In the genomic region with DNA sequence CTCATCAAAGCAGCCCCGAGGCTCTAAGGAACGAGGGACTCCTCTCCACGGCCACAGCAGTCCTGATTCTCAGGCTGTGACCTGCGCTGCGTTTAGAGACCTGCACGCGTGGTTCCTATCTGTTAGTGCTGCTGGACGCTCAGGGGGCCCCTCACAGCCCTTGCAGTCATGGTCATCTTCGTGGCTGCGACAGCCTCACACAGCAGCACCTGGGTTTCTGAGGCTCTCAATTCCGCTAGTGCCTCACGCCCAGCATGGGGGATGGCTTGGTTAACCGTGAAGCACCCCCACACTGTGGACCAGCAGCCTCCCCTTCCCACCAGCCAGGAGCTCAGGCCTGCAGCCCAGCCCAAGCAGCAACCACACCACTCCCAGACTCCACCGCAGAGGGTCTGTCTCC, we compare ENCODE assay signal across 23 cellular contexts. TPM values are rescaled to one million over a fixed set of nuclear protein-coding genes. Genes with fewer than 3 reads are reported as not detected.
A peak's percentile ranks its signal among the peaks of the same experiment; 100 is the strongest.
DNase-seq lines count a peak whose midpoint lies in the region; ATAC-seq and TF ChIP-seq lines count a peak whose summit lies in the region.
"Had no signal": no experiment of that assay in that cellular context is flagged by ENCODE, and none has a peak within 500 bp of the region (broad histone marks: within the 10 kb centered on the region; RNA-seq: fewer than 3 reads in every experiment).

No MANE protein-coding gene starts in this region.

- no peaks in the 10 kb centered on the region for H3K9me3 ChIP-seq in right cardiac atrium (ENCODE audit: control insufficient read depth, low read length)
- no peaks in the 10 kb centered on the region for H3K9me3 ChIP-seq in ovary
- H3K9me3 ChIP-seq: SJSA1, uterus had no signal

- peak overlapping the region in 1 of 2 donors; percentile 3 for H3K27ac Mint-ChIP-seq in natural killer cell treated with Interleukin-12 subunit alpha and Interleukin-12 subunit beta and Interleukin-15 and Interleukin-18, amount 100 ng/mL, for 72 hours
- H3K27ac Mint-ChIP-seq in natural killer cell (no peak overlapping the region), Calu3 (ENCODE audit: unreplicated experiment) (no peak overlapping the region)
- H3K27ac Mint-ChIP-seq: activated CD4-positive, alpha-beta T cell treated with anti-CD3 and anti-CD28 coated beads for 36 hours; GM23338; HFFc6; T-cell had no signal

- no peak overlapping the region for H3K27ac ChIP-seq in right cardiac atrium (ENCODE audit: low read length)
- no peak overlapping the region for H3K27ac ChIP-seq in ovary
- H3K27ac ChIP-seq: SJSA1, uterus had no signal

- no peak for TF ChIP-seq POLR2A in ovary (IDR thresholded peaks at IDR 0.05)

- BruUV-seq in Calu3 (replicated peaks; lab: Mats Ljungman, UMichigan) = no TSS peak

- H3K36me3 ChIP-seq in ovary = no peaks in the 10 kb centered on the region
- H3K36me3 ChIP-seq: uterus had no signal

- no peak for TF ChIP-seq EP300 in ovary (IDR thresholded peaks at IDR 0.05)

- H3K4me1 Mint-ChIP-seq in natural killer cell treated with Interleukin-12 subunit alpha and Interleukin-12 subunit beta and Interleukin-15 and Interleukin-18, amount 100 ng/mL, for 72 hours (ENCODE audit: low read depth in 2 of 2) = peaks cover 0 to 3% of the 10 kb centered on the region in 2 donors
- H3K4me1 Mint-ChIP-seq in natural killer cell (no peaks in the 10 kb centered on the region), Calu3 (ENCODE audit: low read depth, unreplicated experiment) (no peaks in the 10 kb centered on the region)
- H3K4me1 Mint-ChIP-seq: activated CD4-positive, alpha-beta T cell treated with anti-CD3 and anti-CD28 coated beads for 36 hours; GM23338 had no signal

- WGBS in right cardiac atrium = 81% methylated on average over 14 of the region's 14 CpGs
- WGBS in ovary, 3 donors = 80 to 84% (median 84%) methylated on average over 14 of the region's 14 CpGs

- intact Hi-C loops in natural killer cell (cut with micrococcal nuclease) (loop anchor here (5.0 to 10.0 kb wide), 2 partner anchors 291 to 439 kb away; no protein-coding TSS in a partner anchor), right cardiac atrium (cut with DNase I) (loop anchor here in 2 of 4 donors (2.0 kb wide), 2 partner anchors 187 to 189 kb away; a partner anchor contains a TSS), ovary (cut with DNase I) (loop anchor here (2.0 to 5.0 kb wide), 6 partner anchors 61 to 189 kb away; a partner anchor contains a TSS), Calu3 (cut with micrococcal nuclease; ENCODE audit: unreplicated experiment) (loop anchor here (5.0 kb wide), 1 partner anchor 186 kb away; no protein-coding TSS in a partner anchor)

- no peaks in the 10 kb centered on the region for H3K27me3 Mint-ChIP-seq in natural killer cell treated with Interleukin-12 subunit alpha and Interleukin-12 subunit beta and Interleukin-15 and Interleukin-18, amount 100 ng/mL, for 72 hours
- no peaks in the 10 kb centered on the region for H3K27me3 Mint-ChIP-seq in natural killer cell (ENCODE audit: low read depth in 2 of 2)
- no peaks in the 10 kb centered on the region for H3K27me3 Mint-ChIP-seq in Calu3 (ENCODE audit: unreplicated experiment)
- H3K27me3 Mint-ChIP-seq: activated CD4-positive, alpha-beta T cell treated with anti-CD3 and anti-CD28 coated beads for 36 hours; T-cell had no signal

- no peaks in the 10 kb centered on the region for H3K9me3 Mint-ChIP-seq in natural killer cell treated with Interleukin-12 subunit alpha and Interleukin-12 subunit beta and Interleukin-15 and Interleukin-18, amount 100 ng/mL, for 72 hours
- no peaks in the 10 kb centered on the region for H3K9me3 Mint-ChIP-seq in natural killer cell
- no peaks in the 10 kb centered on the region for H3K9me3 Mint-ChIP-seq in Calu3 (ENCODE audit: low read depth, unreplicated experiment)
- H3K9me3 Mint-ChIP-seq: GM23338, HFFc6, nephron, T-cell had no signal

- no peak overlapping the region for H3K4me3 Mint-ChIP-seq in natural killer cell treated with Interleukin-12 subunit alpha and Interleukin-12 subunit beta and Interleukin-15 and Interleukin-18, amount 100 ng/mL, for 72 hours
- H3K4me3 Mint-ChIP-seq in natural killer cell (no peak overlapping the region), Calu3 (ENCODE audit: low read depth, unreplicated experiment) (no peak overlapping the region)
- H3K4me3 Mint-ChIP-seq: activated CD4-positive, alpha-beta T cell treated with anti-CD3 and anti-CD28 coated beads for 36 hours; GM23338; HFFc6; T-cell had no signal

- CTCF ChIA-PET in Calu3 (lab: Charles Lee) = no interaction called here

- H3K4me1 ChIP-seq in right cardiac atrium (ENCODE audit: control insufficient read depth, insufficient read depth, low read length) (no peaks in the 10 kb centered on the region), ovary (ENCODE audit: insufficient read depth) (peaks cover 4% of the 10 kb centered on the region)

- TF ChIP-seq CTCF in natural killer cell (IDR thresholded peaks at IDR 0.05) = no peak
- no peak for TF ChIP-seq CTCF in ovary (IDR thresholded peaks at IDR 0.05)
- TF ChIP-seq CTCF in Calu3 (IDR thresholded peaks at IDR 0.05; ENCODE audit: unreplicated experiment) = no peak

- H3K4me3 ChIP-seq in right cardiac atrium (ENCODE audit: low read length) (no peak overlapping the region), ovary (no peak overlapping the region)
- H3K4me3 ChIP-seq: GM23338, SJSA1, uterus had no signal

- ATAC-seq in natural killer cell treated with Interleukin-12 subunit alpha and Interleukin-12 subunit beta and Interleukin-15 and Interleukin-18, amount 100 ng/mL, for 72 hours = no peak
- ATAC-seq in natural killer cell = no peak
- ATAC-seq in right cardiac atrium = no peak
- ATAC-seq in activated CD4-positive, CD25-positive, alpha-beta regulatory T cell treated with anti-CD3 and anti-CD28 coated beads, Interleukin-2, amount 50 U/mL, for 24 hours = no peak
- ATAC-seq in HG03025 (IDR thresholded peaks at IDR 0.05; ENCODE audit: low FRiP score, unreplicated experiment) = no peak
- ATAC-seq: activated CD4-positive, alpha-beta T cell treated with anti-CD3 and anti-CD28 coated beads for 36 hours; GM23338; T-cell had no signal

- H3K36me3 Mint-ChIP-seq in natural killer cell treated with Interleukin-12 subunit alpha and Interleukin-12 subunit beta and Interleukin-15 and Interleukin-18, amount 100 ng/mL, for 72 hours = no peaks in the 10 kb centered on the region
- H3K36me3 Mint-ChIP-seq in natural killer cell = no peaks in the 10 kb centered on the region
- H3K36me3 Mint-ChIP-seq in Calu3 (ENCODE audit: insufficient read depth, unreplicated experiment) = peaks cover 12% of the 10 kb centered on the region
- H3K36me3 Mint-ChIP-seq: T-cell had no signal

- H3K27me3 ChIP-seq in right cardiac atrium (ENCODE audit: control insufficient read depth, insufficient read depth) = no peaks in the 10 kb centered on the region
- no peaks in the 10 kb centered on the region for H3K27me3 ChIP-seq in ovary
- H3K27me3 ChIP-seq: SJSA1, uterus had no signal

- DNase-seq in natural killer cell treated with Interleukin-12 subunit alpha and Interleukin-12 subunit beta and Interleukin-15 and Interleukin-18, amount 100 ng/mL, for 72 hours (ENCODE audit: low spot score) = peak; percentile 53
- DNase-seq in natural killer cell (no peak), right cardiac atrium (peak in 2 of 3 donors; percentile 7 to 40), ovary (peak in 4 of 5 donors; percentile 15 to 28 (median 18)), Calu3 (no peak), NCI-H2171 (lab: John Stamatoyannopoulos, UW) (no peak)
- DNase-seq: ACHN; activated CD4-positive, alpha-beta T cell treated with anti-CD3 and anti-CD28 coated beads for 36 hours; activated naive CD4-positive, alpha-beta T cell treated with anti-CD3 and anti-CD28 coated beads, Interleukin-2, amount 50 U/mL, for 16 hours; activated T-cell treated with anti-CD3 and anti-CD28 coated beads, Interleukin-2, amount 50 U/mL, for 48 hours; COR-L47; DND-41; HFFc6; midbrain; NCI-H146; NCI-H510A treated with DMSO at 0.1 percent for 48 hours; T-cell had no signal

RNA-seq across cellular contexts. Expression of a gene that starts 7.8 kb away (rescaled TPM):
- total RNA-seq in natural killer cell treated with Interleukin-12 subunit alpha and Interleukin-12 subunit beta and Interleukin-15 and Interleukin-18, amount 100 ng/mL, for 72 hours = 1 to 10 TPM; 4.0 to 7.5 TPM
- total RNA-seq in natural killer cell = 1 to 10 TPM; 8.0 to 9.3 (median 8.8) TPM
- total RNA-seq in right cardiac atrium = 1 to 10 TPM; 3.2 to 5.1 (median 4.2) TPM
- 4.1 TPM for polyA plus RNA-seq in right cardiac atrium
- 10 to 100 TPM; 15.6 to 24.2 (median 17.8) TPM for total RNA-seq in ovary
- polyA plus RNA-seq in ovary = 1 to 10 TPM; 1.7 to 8.6 TPM
- 23.2 and 25.9 TPM in 2 replicates for total RNA-seq in Calu3 (2022)

RNA-seq across cellular contexts. Expression of a gene that starts 8.1 kb away (rescaled TPM):
- 100 to 1,000 TPM; 139 to 161 TPM for total RNA-seq in natural killer cell treated with Interleukin-12 subunit alpha and Interleukin-12 subunit beta and Interleukin-15 and Interleukin-18, amount 100 ng/mL, for 72 hours
- total RNA-seq in natural killer cell = 10 to 100 TPM; 89.2 to 98.9 (median 91.9) TPM
- total RNA-seq in right cardiac atrium = 10 to 100 TPM; 83.6 to 93.9 (median 89.6) TPM
- polyA plus RNA-seq in right cardiac atrium = 50.3 TPM
- total RNA-seq in ovary = 100 to 1,000 TPM in 3 of 7 donors, 10 to 100 TPM in 4; 51.0 to 130 (median 99.0) TPM
- polyA plus RNA-seq in ovary = 100 to 1,000 TPM in 1 of 2 donors, 10 to 100 TPM in 1; 66.0 to 224 TPM
- 118 and 120 TPM in 2 replicates for total RNA-seq in Calu3 (2022)

RNA-seq across cellular contexts. Expression of a gene that starts 28.8 kb away (rescaled TPM):
- 10 to 100 TPM; 10.7 to 18.9 TPM for total RNA-seq in natural killer cell treated with Interleukin-12 subunit alpha and Interleukin-12 subunit beta and Interleukin-15 and Interleukin-18, amount 100 ng/mL, for 72 hours
- total RNA-seq in natural killer cell = 10 to 100 TPM in 1 of 3 donors, 1 to 10 TPM in 2; 8.1 to 11.1 (median 9.8) TPM
- total RNA-seq in right cardiac atrium = 10 to 100 TPM; 11.4 to 15.5 (median 13.6) TPM
- 16.0 TPM for polyA plus RNA-seq in right cardiac atrium
- total RNA-seq in ovary = 10 to 100 TPM; 14.4 to 25.9 (median 23.0) TPM
- polyA plus RNA-seq in ovary = 10 to 100 TPM; 14.5 to 19.3 TPM
- 22.3 and 24.0 TPM in 2 replicates for total RNA-seq in Calu3 (2022)

Comparison
In these comparisons a context has a peak if more than half of its experiments do, and no peak if none do; other contexts are left out.
1. DNase-seq: peak in natural killer cell treated with Interleukin-12 subunit alpha and Interleukin-12 subunit beta and Interleukin-15 and Interleukin-18, amount 100 ng/mL, for 72 hours (single experiment), right cardiac atrium (2 of 3) and ovary (4 of 5); none in natural killer cell (single experiment), Calu3 (single experiment) and NCI-H2171 (single experiment).